In the genomic region with DNA sequence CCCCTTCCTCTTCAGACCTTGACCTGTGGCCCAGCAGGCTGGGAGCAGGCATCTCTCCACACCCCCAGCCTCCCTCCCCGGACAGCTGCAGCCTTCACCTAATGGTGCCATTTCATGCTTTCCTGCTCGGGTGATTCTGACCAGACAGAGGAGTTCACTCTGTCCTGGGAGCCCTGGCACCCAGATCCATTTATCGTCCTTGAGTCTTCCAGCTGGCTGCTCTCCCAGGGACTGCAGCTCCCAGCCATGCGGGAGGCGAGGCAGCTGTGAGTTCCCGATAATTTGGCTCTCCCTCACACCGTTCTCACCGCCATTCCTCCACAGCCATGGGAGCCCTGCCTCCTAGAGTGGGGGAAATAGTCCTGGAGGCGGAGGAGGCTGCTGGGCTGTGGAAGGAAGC, we compare ENCODE assay signal across 3 cellular contexts. TPM values are rescaled to one million over a fixed set of nuclear protein-coding genes. Genes with fewer than 3 reads are reported as not detected.
"Had no signal": no experiment of that assay in that cellular context is flagged by ENCODE, and none has a peak within 500 bp of the region (broad histone marks: within the 10 kb centered on the region; RNA-seq: fewer than 3 reads in every experiment).

No MANE protein-coding gene starts in this region.

RNA-seq across cellular contexts. Expression of a gene that starts 32.6 kb away (rescaled TPM):
- total RNA-seq: GM23338, HT-29, IMR-90 had no signal
- polyA plus RNA-seq: IMR-90 had no signal
